1 cellular context compared by ENCODE assay signal in the genomic region with DNA sequence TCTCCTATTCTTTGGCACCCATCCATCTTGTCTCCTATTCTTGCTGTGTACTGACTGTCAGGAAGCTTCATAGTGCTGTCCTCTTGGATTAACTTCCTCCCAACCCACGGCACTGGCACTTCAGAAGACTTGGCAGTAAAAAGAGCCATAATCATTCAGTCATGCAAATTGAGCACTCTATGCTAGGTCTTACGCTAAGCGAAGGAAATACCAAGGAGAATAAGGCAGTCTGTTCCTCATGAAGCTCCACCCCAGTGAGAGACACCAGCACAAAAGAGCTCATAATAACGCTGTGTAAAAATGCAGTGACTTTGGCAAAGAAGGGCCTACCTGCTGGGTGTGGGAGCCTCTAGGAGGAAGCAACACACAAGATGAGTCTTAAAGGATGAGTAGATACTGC.
TF ChIP-seq lines count a peak whose summit lies in the region.

No MANE protein-coding gene starts in this region.

TF ChIP-seq in GM23338, 12 proteins besides CTCF, POLR2A, EP300 and RAD21 (continued from another document):
- TF ChIP-seq, protein P1, sequence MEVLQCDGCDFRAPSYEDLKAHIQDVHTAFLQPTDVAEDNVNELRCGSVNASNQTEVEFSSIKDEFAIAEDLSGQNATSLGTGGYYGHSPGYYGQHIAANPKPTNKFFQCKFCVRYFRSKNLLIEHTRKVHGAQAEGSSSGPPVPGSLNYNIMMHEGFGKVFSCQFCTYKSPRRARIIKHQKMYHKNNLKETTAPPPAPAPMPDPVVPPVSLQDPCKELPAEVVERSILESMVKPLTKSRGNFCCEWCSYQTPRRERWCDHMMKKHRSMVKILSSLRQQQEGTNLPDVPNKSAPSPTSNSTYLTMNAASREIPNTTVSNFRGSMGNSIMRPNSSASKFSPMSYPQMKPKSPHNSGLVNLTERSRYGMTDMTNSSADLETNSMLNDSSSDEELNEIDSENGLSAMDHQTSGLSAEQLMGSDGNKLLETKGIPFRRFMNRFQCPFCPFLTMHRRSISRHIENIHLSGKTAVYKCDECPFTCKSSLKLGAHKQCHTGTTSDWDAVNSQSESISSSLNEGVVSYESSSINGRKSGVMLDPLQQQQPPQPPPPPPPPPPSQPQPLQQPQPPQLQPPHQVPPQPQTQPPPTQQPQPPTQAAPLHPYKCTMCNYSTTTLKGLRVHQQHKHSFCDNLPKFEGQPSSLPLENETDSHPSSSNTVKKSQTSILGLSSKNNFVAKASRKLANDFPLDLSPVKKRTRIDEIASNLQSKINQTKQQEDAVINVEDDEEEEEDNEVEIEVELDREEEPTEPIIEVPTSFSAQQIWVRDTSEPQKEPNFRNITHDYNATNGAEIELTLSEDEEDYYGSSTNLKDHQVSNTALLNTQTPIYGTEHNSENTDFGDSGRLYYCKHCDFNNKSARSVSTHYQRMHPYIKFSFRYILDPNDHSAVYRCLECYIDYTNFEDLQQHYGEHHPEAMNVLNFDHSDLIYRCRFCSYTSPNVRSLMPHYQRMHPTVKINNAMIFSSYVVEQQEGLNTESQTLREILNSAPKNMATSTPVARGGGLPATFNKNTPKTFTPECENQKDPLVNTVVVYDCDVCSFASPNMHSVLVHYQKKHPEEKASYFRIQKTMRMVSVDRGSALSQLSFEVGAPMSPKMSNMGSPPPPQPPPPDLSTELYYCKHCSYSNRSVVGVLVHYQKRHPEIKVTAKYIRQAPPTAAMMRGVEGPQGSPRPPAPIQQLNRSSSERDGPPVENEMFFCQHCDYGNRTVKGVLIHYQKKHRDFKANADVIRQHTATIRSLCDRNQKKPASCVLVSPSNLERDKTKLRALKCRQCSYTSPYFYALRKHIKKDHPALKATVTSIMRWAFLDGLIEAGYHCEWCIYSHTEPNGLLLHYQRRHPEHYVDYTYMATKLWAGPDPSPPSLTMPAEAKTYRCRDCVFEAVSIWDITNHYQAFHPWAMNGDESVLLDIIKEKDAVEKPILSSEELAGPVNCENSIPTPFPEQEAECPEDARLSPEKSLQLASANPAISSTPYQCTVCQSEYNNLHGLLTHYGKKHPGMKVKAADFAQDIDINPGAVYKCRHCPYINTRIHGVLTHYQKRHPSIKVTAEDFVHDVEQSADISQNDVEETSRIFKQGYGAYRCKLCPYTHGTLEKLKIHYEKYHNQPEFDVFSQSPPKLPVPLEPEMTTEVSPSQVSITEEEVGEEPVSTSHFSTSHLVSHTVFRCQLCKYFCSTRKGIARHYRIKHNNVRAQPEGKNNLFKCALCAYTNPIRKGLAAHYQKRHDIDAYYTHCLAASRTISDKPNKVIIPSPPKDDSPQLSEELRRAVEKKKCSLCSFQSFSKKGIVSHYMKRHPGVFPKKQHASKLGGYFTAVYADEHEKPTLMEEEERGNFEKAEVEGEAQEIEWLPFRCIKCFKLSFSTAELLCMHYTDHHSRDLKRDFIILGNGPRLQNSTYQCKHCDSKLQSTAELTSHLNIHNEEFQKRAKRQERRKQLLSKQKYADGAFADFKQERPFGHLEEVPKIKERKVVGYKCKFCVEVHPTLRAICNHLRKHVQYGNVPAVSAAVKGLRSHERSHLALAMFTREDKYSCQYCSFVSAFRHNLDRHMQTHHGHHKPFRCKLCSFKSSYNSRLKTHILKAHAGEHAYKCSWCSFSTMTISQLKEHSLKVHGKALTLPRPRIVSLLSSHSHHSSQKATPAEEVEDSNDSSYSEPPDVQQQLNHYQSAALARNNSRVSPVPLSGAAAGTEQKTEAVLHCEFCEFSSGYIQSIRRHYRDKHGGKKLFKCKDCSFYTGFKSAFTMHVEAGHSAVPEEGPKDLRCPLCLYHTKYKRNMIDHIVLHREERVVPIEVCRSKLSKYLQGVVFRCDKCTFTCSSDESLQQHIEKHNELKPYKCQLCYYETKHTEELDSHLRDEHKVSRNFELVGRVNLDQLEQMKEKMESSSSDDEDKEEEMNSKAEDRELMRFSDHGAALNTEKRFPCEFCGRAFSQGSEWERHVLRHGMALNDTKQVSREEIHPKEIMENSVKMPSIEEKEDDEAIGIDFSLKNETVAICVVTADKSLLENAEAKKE (CRISPR knock-in tag; IDR thresholded peaks at IDR 0.05), result no peak
- TF ChIP-seq EZH2 (IDR thresholded peaks at IDR 0.05; ENCODE audit: low read depth, unreplicated experiment), result no peak
- TF ChIP-seq JUNB (IDR thresholded peaks at IDR 0.05; ENCODE audit: unreplicated experiment), result no peak
